In genomic region chr19:29528350-29528945, GRCh38 we compare ENCODE assay signal across 1 cellular context.
A peak's percentile ranks its signal among the peaks of the same experiment; 100 is the strongest.
TF ChIP-seq lines count a peak whose summit lies in the region.

No MANE protein-coding gene starts in this region.

TF ChIP-seq in HepG2, 621 proteins besides CTCF, POLR2A, EP300 and RAD21 (continued from another document and continues in another):
- TF ChIP-seq HNRNPK (IDR thresholded peaks at IDR 0.05; ENCODE audit: low read depth, low read length, poor library complexity, severe bottlenecking) (peak; percentile 15), GPBP1L1 (CRISPR knock-in tag; IDR thresholded peaks at IDR 0.05) (no peak), ZNF598 (CRISPR knock-in tag; IDR thresholded peaks at IDR 0.05; ENCODE audit: borderline replicate concordance) (no peak), ZNF773 (CRISPR knock-in tag; IDR thresholded peaks at IDR 0.05; ENCODE audit: borderline replicate concordance) (no peak), NBN (conservative IDR thresholded peaks at IDR 0.05) (no peak), BRD4 (CRISPR knock-in tag; IDR thresholded peaks at IDR 0.05) (no peak), ZNF878 (CRISPR knock-in tag; IDR thresholded peaks at IDR 0.05) (no peak), ZNF225 (CRISPR knock-in tag; IDR thresholded peaks at IDR 0.05) (peak; percentile 15; the same call in 1 of the 2 replicates), HIC2 (CRISPR knock-in tag; IDR thresholded peaks at IDR 0.05; ENCODE audit: low read depth) (no peak), SP2 (CRISPR knock-in tag; IDR thresholded peaks at IDR 0.05) (no peak), ZNF780A (CRISPR knock-in tag; IDR thresholded peaks at IDR 0.05) (no peak), ELF1 (CRISPR knock-in tag; IDR thresholded peaks at IDR 0.05) (no peak), ZSCAN5A (CRISPR knock-in tag; IDR thresholded peaks at IDR 0.05; ENCODE audit: borderline replicate concordance) (no peak), ZNF607 (CRISPR knock-in tag; IDR thresholded peaks at IDR 0.05; ENCODE audit: borderline replicate concordance) (0 out of 2 replicates have a peak, but pooled peaks have one; percentile 23), ZNF503 (CRISPR knock-in tag; IDR thresholded peaks at IDR 0.05) (no peak), ZNF562 (CRISPR knock-in tag; IDR thresholded peaks at IDR 0.05; ENCODE audit: borderline replicate concordance) (no peak), AHR (CRISPR knock-in tag; IDR thresholded peaks at IDR 0.05) (no peak), ZNF589 (CRISPR knock-in tag; conservative IDR thresholded peaks at IDR 0.05) (no peak), MLX (CRISPR knock-in tag; IDR thresholded peaks at IDR 0.05) (no peak), ZNF230 (CRISPR knock-in tag; IDR thresholded peaks at IDR 0.05) (no peak), KDM4B (CRISPR knock-in tag; IDR thresholded peaks at IDR 0.05) (no peak), GLMP (CRISPR knock-in tag; IDR thresholded peaks at IDR 0.05; ENCODE audit: borderline replicate concordance) (no peak), AKAP8 (CRISPR knock-in tag; IDR thresholded peaks at IDR 0.05) (no peak), ZSCAN21 (CRISPR knock-in tag; IDR thresholded peaks at IDR 0.05; ENCODE audit: borderline replicate concordance) (no peak), ATF2 (CRISPR knock-in tag; IDR thresholded peaks at IDR 0.05) (0 out of 2 replicates have a peak, but pooled peaks have one; percentile 29), ZNF136 (CRISPR knock-in tag; IDR thresholded peaks at IDR 0.05; ENCODE audit: low read depth) (no peak), NFKB2 (CRISPR knock-in tag; IDR thresholded peaks at IDR 0.05; ENCODE audit: borderline replicate concordance) (peak; percentile 38; the same call in 1 of the 2 replicates), U2AF2 (IDR thresholded peaks at IDR 0.05; ENCODE audit: low read depth, low read length) (no peak), ZNF512 (CRISPR knock-in tag; IDR thresholded peaks at IDR 0.05) (no peak), NAIF1 (CRISPR knock-in tag; IDR thresholded peaks at IDR 0.05; ENCODE audit: borderline replicate concordance) (0 out of 2 replicates have a peak, but pooled peaks have one; percentile 57), SNAI1 (CRISPR knock-in tag; IDR thresholded peaks at IDR 0.05; ENCODE audit: borderline replicate concordance) (no peak), REL (CRISPR knock-in tag; conservative IDR thresholded peaks at IDR 0.05) (no peak), ZNF580 (CRISPR knock-in tag; IDR thresholded peaks at IDR 0.05; ENCODE audit: borderline replicate concordance, low read depth) (no peak), SNAPC5 (CRISPR knock-in tag; IDR thresholded peaks at IDR 0.05; ENCODE audit: borderline replicate concordance) (no peak), BORCS8-MEF2B (CRISPR knock-in tag; IDR thresholded peaks at IDR 0.05) (no peak), ZFP36L2 (CRISPR knock-in tag; IDR thresholded peaks at IDR 0.05) (no peak), ZNF362 (CRISPR knock-in tag; IDR thresholded peaks at IDR 0.05; ENCODE audit: borderline replicate concordance) (no peak), MATR3 (CRISPR knock-in tag; IDR thresholded peaks at IDR 0.05) (no peak), ZMAT5 (CRISPR knock-in tag; IDR thresholded peaks at IDR 0.05; ENCODE audit: borderline replicate concordance, low read depth) (no peak), POLR2AphosphoS2 (IDR thresholded peaks at IDR 0.05; ENCODE audit: low read depth, low read length) (no peak), ZNF282 (IDR thresholded peaks at IDR 0.05; ENCODE audit: partially characterized antibody) (no peak), ZBTB42 (CRISPR knock-in tag; IDR thresholded peaks at IDR 0.05) (no peak), ZKSCAN8 (CRISPR knock-in tag; IDR thresholded peaks at IDR 0.05; ENCODE audit: borderline replicate concordance) (no peak), PHF8 (CRISPR knock-in tag; IDR thresholded peaks at IDR 0.05) (0 out of 2 replicates have a peak, but pooled peaks have one; percentile 20), GABPB1 (CRISPR knock-in tag; IDR thresholded peaks at IDR 0.05) (peak; percentile 61; the same call in 1 of the 2 replicates), ZBTB49 (CRISPR knock-in tag; IDR thresholded peaks at IDR 0.05; ENCODE audit: borderline replicate concordance) (no peak), HBP1 (CRISPR knock-in tag; IDR thresholded peaks at IDR 0.05; ENCODE audit: low read depth) (no peak)
